1 cellular context compared by ENCODE assay signal in genomic region chr1:153616144-153616884, GRCh38.
TF ChIP-seq lines count a peak whose summit lies in the region.

TSS of gene S100A14 (minus strand) at chr1:153616325. CDS start at chr1:153615858, 467 bp downstream.

TF ChIP-seq in HepG2, 621 proteins besides CTCF, POLR2A, EP300 and RAD21 (continued from another document):
- TF ChIP-seq HMGXB3 (CRISPR knock-in tag; IDR thresholded peaks at IDR 0.05; ENCODE audit: borderline replicate concordance): no peak
- TF ChIP-seq ZNF687 (CRISPR knock-in tag; IDR thresholded peaks at IDR 0.05): peak; percentile 94
- TF ChIP-seq TCF12 (IDR thresholded peaks at IDR 0.05): no peak
- TF ChIP-seq TCF12 (CRISPR knock-in tag; IDR thresholded peaks at IDR 0.05): no peak
- TF ChIP-seq PPARG (CRISPR knock-in tag; conservative IDR thresholded peaks at IDR 0.05): no peak
- TF ChIP-seq KLF15 (CRISPR knock-in tag; IDR thresholded peaks at IDR 0.05; ENCODE audit: borderline replicate concordance): no peak
- TF ChIP-seq ESRRA (CRISPR knock-in tag; IDR thresholded peaks at IDR 0.05; ENCODE audit: low read depth): no peak
- TF ChIP-seq ZNF546 (CRISPR knock-in tag; conservative IDR thresholded peaks at IDR 0.05): no peak
- no peak for TF ChIP-seq CENPT (CRISPR knock-in tag; IDR thresholded peaks at IDR 0.05; ENCODE audit: low read depth)
- TF ChIP-seq MAFG (CRISPR knock-in tag; IDR thresholded peaks at IDR 0.05): no peak
- no peak for TF ChIP-seq DDIT3 (CRISPR knock-in tag; IDR thresholded peaks at IDR 0.05)
- no peak for TF ChIP-seq NR2C2 (CRISPR knock-in tag; IDR thresholded peaks at IDR 0.05; ENCODE audit: borderline replicate concordance)
- TF ChIP-seq ZFAT (CRISPR knock-in tag; conservative IDR thresholded peaks at IDR 0.05): no peak
- TF ChIP-seq MYC (CRISPR knock-in tag; IDR thresholded peaks at IDR 0.05; ENCODE audit: borderline replicate concordance): peak; percentile 67; the same call in 1 of the 2 replicates
- no peak for TF ChIP-seq HNF4A (CRISPR knock-in tag; IDR thresholded peaks at IDR 0.05)
- no peak for TF ChIP-seq ZNF512B (CRISPR knock-in tag; IDR thresholded peaks at IDR 0.05; ENCODE audit: borderline replicate concordance)
- TF ChIP-seq HMGA1 (CRISPR knock-in tag; conservative IDR thresholded peaks at IDR 0.05): no peak
- no peak for TF ChIP-seq RELA (CRISPR knock-in tag; IDR thresholded peaks at IDR 0.05)
- TF ChIP-seq SMC3 (IDR thresholded peaks at IDR 0.05; ENCODE audit: low read length): no peak
- TF ChIP-seq JUN (CRISPR knock-in tag; IDR thresholded peaks at IDR 0.05): no peak
- no peak for TF ChIP-seq ZNF17 (CRISPR knock-in tag; IDR thresholded peaks at IDR 0.05)
- TF ChIP-seq SIX4 (CRISPR knock-in tag; IDR thresholded peaks at IDR 0.05): no peak
- TF ChIP-seq THAP11 (CRISPR knock-in tag; IDR thresholded peaks at IDR 0.05): no peak
- no peak for TF ChIP-seq NR0B2 (CRISPR knock-in tag; IDR thresholded peaks at IDR 0.05)
- peak; percentile 57; the same call in 1 of the 2 replicates for TF ChIP-seq ZNF691 (CRISPR knock-in tag; IDR thresholded peaks at IDR 0.05; ENCODE audit: borderline replicate concordance, low read depth)
- no peak for TF ChIP-seq NCOR1 (IDR thresholded peaks at IDR 0.05; ENCODE audit: borderline replicate concordance, low read length)
- TF ChIP-seq SNAPC5 (CRISPR knock-in tag; IDR thresholded peaks at IDR 0.05; ENCODE audit: borderline replicate concordance): no peak
- TF ChIP-seq ZNF136 (CRISPR knock-in tag; IDR thresholded peaks at IDR 0.05; ENCODE audit: low read depth): no peak
- TF ChIP-seq ZNF850 (CRISPR knock-in tag; conservative IDR thresholded peaks at IDR 0.05): no peak
- no peak for TF ChIP-seq HDAC6 (IDR thresholded peaks at IDR 0.05; ENCODE audit: low read depth, low read length)
- TF ChIP-seq SRSF1 (optimal IDR thresholded peaks at IDR 0.05; ENCODE audit: low read depth, low read length): no peak
- no peak for TF ChIP-seq ZNF234 (CRISPR knock-in tag; conservative IDR thresholded peaks at IDR 0.05)
- no peak for TF ChIP-seq ZNF256 (CRISPR knock-in tag; conservative IDR thresholded peaks at IDR 0.05)
- no peak for TF ChIP-seq HOXD1 (CRISPR knock-in tag; IDR thresholded peaks at IDR 0.05)
- TF ChIP-seq ZNF784 (CRISPR knock-in tag; IDR thresholded peaks at IDR 0.05; ENCODE audit: borderline replicate concordance): no peak
- TF ChIP-seq ELF3 (CRISPR knock-in tag; IDR thresholded peaks at IDR 0.05): no peak
- no peak for TF ChIP-seq TBX3 (IDR thresholded peaks at IDR 0.05; ENCODE audit: borderline replicate concordance)
- no peak for TF ChIP-seq PHF5A (CRISPR knock-in tag; IDR thresholded peaks at IDR 0.05; ENCODE audit: low read depth, unreplicated experiment)
- no peak for TF ChIP-seq FOXM1 (CRISPR knock-in tag; IDR thresholded peaks at IDR 0.05)
- TF ChIP-seq ZNF274 (CRISPR knock-in tag; IDR thresholded peaks at IDR 0.05): no peak
- TF ChIP-seq ZNF556 (CRISPR knock-in tag; IDR thresholded peaks at IDR 0.05; ENCODE audit: borderline replicate concordance): 0 out of 2 replicates have a peak, but pooled peaks have one; percentile 36
- TF ChIP-seq SYNCRIP (IDR thresholded peaks at IDR 0.05; ENCODE audit: insufficient read depth, low read depth, low read length): no peak
